In genomic region chr4:24601121-24601520, GRCh38 we compare ENCODE assay signal across 23 cellular contexts.
"Had no signal": no experiment of that assay in that cellular context is flagged by ENCODE, and none has a peak within 500 bp of the region (broad histone marks: within the 10 kb centered on the region; RNA-seq: fewer than 3 reads in every experiment).

No MANE protein-coding gene starts in this region.

- FAIRE-seq: frontal cortex, islet of Langerhans had no signal

- H3K4me3 Mint-ChIP-seq: naive thymus-derived CD4-positive, alpha-beta T cell; stimulated activated naive B cell treated with anti-CD40 and anti-IgM and Interleukin-4, amounts not matched to agents 10 μg/mL and 1 μg/mL and 100 μg/mL, for 72 hours; stimulated activated naive CD8-positive, alpha-beta T cell treated with anti-CD3 and anti-CD28 coated beads, Interleukin-15, amount 100 ng/mL, for 72 hours had no signal

- H3K27ac Mint-ChIP-seq: naive thymus-derived CD4-positive, alpha-beta T cell; stimulated activated naive B cell treated with anti-CD40 and anti-IgM and Interleukin-4, amounts not matched to agents 10 μg/mL and 1 μg/mL and 100 μg/mL, for 72 hours; stimulated activated naive CD8-positive, alpha-beta T cell treated with anti-CD3 and anti-CD28 coated beads, Interleukin-15, amount 100 ng/mL, for 72 hours had no signal

- DNase-seq: dorsolateral prefrontal cortex; effector CD8-positive, alpha-beta T cell; heart right ventricle; hypothalamus; left cardiac atrium; left ventricle myocardium superior; mesendoderm; naive thymus-derived CD4-positive, alpha-beta T cell; sigmoid colon; stimulated activated CD4-positive, alpha-beta T cell treated with anti-CD3 and anti-CD28 coated beads, Interleukin-2, amount 100 ng/mL, for 24 hours; stimulated activated CD4-positive, alpha-beta T cell treated with anti-CD3 and anti-CD28 coated beads, Interleukin-4, amount 100 ng/mL, for 4 hours; stimulated activated naive B cell treated with anti-CD40 and anti-IgM and Interleukin-4, amounts not matched to agents 10 μg/mL and 1 μg/mL and 100 μg/mL, for 72 hours; stimulated activated naive CD8-positive, alpha-beta T cell treated with anti-CD3 and anti-CD28 coated beads, Interleukin-15, amount 100 ng/mL, for 72 hours; transverse colon had no signal

- H3K36me3 ChIP-seq: heart right ventricle, neutrophil, right atrium auricular region, sigmoid colon, thoracic aorta, transverse colon had no signal

- H3K27me3 Mint-ChIP-seq: stimulated activated naive CD8-positive, alpha-beta T cell treated with anti-CD3 and anti-CD28 coated beads, Interleukin-15, amount 100 ng/mL, for 72 hours had no signal

- H3K4me3 ChIP-seq: coronary artery, dorsolateral prefrontal cortex, heart right ventricle, lung, right atrium auricular region, sigmoid colon, skin epidermis, thoracic aorta, transverse colon had no signal

- H3K36me3 Mint-ChIP-seq: stimulated activated naive B cell treated with anti-CD40 and anti-IgM and Interleukin-4, amounts not matched to agents 10 μg/mL and 1 μg/mL and 100 μg/mL, for 72 hours had no signal

- ATAC-seq: esophagus mucosa; heart right ventricle; left cardiac atrium; left ventricle myocardium superior; naive thymus-derived CD4-positive, alpha-beta T cell; stimulated activated naive B cell treated with anti-CD40 and anti-IgM and Interleukin-4, amounts not matched to agents 10 μg/mL and 1 μg/mL and 100 μg/mL, for 72 hours; stimulated activated naive CD8-positive, alpha-beta T cell treated with anti-CD3 and anti-CD28 coated beads, Interleukin-15, amount 100 ng/mL, for 72 hours had no signal

- H3K27me3 ChIP-seq: dorsolateral prefrontal cortex, heart right ventricle, neutrophil, right atrium auricular region, sigmoid colon, transverse colon had no signal

- H3K4me1 ChIP-seq: right atrium auricular region, sigmoid colon had no signal

- H3K4me1 Mint-ChIP-seq: stimulated activated naive CD8-positive, alpha-beta T cell treated with anti-CD3 and anti-CD28 coated beads, Interleukin-15, amount 100 ng/mL, for 72 hours had no signal

- H3K9me3 ChIP-seq: neutrophil, right atrium auricular region, sigmoid colon, transverse colon had no signal
